ENCODE assay signal across 1 cellular context in genomic region chr3:86921981-86922680, GRCh38.
TF ChIP-seq lines count a peak whose summit lies in the region.

No MANE protein-coding gene starts in this region.

TF ChIP-seq in IMR-90, 13 proteins besides CTCF, POLR2A, EP300 and RAD21:
- TF ChIP-seq RCOR1 (IDR thresholded peaks at IDR 0.05; ENCODE audit: insufficient replicate concordance, low read length) (no peak), FOS (IDR thresholded peaks at IDR 0.05; ENCODE audit: low read depth, low read length) (no peak), NFE2L2 (IDR thresholded peaks at IDR 0.05; ENCODE audit: low read depth, low read length) (no peak), CEBPB (IDR thresholded peaks at IDR 0.05; ENCODE audit: low read depth, low read length) (peak; percentile 65; the same call in 1 of the 2 replicates)
TF ChIP-seq in IMR-90: peak in this region for 1.
